In genomic region chr22:33526434-33527107, GRCh38 we compare ENCODE assay signal across 25 cellular contexts.
DNase-seq lines count a peak whose midpoint lies in the region; ATAC-seq, FAIRE-seq and TF ChIP-seq lines count a peak whose summit lies in the region.
"Had no signal": no experiment of that assay in that cellular context is flagged by ENCODE, and none has a peak within 500 bp of the region (broad histone marks: within the 10 kb centered on the region; RNA-seq: fewer than 3 reads in every experiment).

No MANE protein-coding gene starts in this region.

- H3K4me3 Mint-ChIP-seq in nephron: no peak overlapping the region
- H3K4me3 Mint-ChIP-seq: CD14-positive monocyte; CD4-positive, alpha-beta T cell; CD8-positive, alpha-beta memory T cell; HFFc6 had no signal

- no peak overlapping the region for H3K9ac ChIP-seq in HepG2 (ENCODE audit: insufficient read depth, low read depth, low read length)
- H3K9ac ChIP-seq: BLaER1 treated with 17β-estradiol and CSF1 and Interleukin-3, amounts not matched to agents 10 nM and 100 nM had no signal

- H3K4me2 ChIP-seq in HepG2 (ENCODE audit: low read depth, low read length): no peak overlapping the region

- H3K4me3 ChIP-seq in HepG2 (replicated peaks in 1 of 3; ENCODE audit: insufficient read depth in 1 of 3, low read depth in 2 of 3, low read length in 3 of 3) (no peak overlapping the region), right lobe of liver (no peak overlapping the region), upper lobe of right lung (no peak overlapping the region)
- H3K4me3 ChIP-seq: BLaER1 treated with 17β-estradiol and CSF1 and Interleukin-3, amounts not matched to agents 10 nM and 100 nM; HAP-1 had no signal

- H3K9me3 ChIP-seq in HepG2 (ENCODE audit: low read length) (no peaks in the 10 kb centered on the region), right lobe of liver (no peaks in the 10 kb centered on the region), upper lobe of right lung (no peaks in the 10 kb centered on the region)
- H3K9me3 ChIP-seq: BE2C, HAP-1 had no signal

- TF ChIP-seq CTCF in HepG2 (CRISPR knock-in tag; IDR thresholded peaks at IDR 0.05) (no peak), right lobe of liver (IDR thresholded peaks at IDR 0.05) (no peak), nephron (IDR thresholded peaks at IDR 0.05; ENCODE audit: unreplicated experiment in 3 of 3) (no peak), upper lobe of right lung (IDR thresholded peaks at IDR 0.05) (no peak)

- ATAC-seq in HepG2 (no peak), right lobe of liver (no peak), upper lobe of right lung (no peak), HG02938 (IDR thresholded peaks at IDR 0.05; ENCODE audit: unreplicated experiment) (no peak)

- H3K79me2 ChIP-seq in HepG2 (ENCODE audit: insufficient read depth, low read length): no peaks in the 10 kb centered on the region

- CTCF ChIA-PET in HepG2 (lab: Yijun Ruan, JAX; ENCODE audit: low intra/inter-chr PET ratio, low total read pairs): no interaction called here

- DNase-seq in HepG2 (ENCODE audit: low spot score) (no peak), right lobe of liver (no peak), upper lobe of right lung (no peak), NCI-H1436 (lab: John Stamatoyannopoulos, UW) (no peak)
- DNase-seq in activated naive CD4-positive, alpha-beta T cell (lab: John Stamatoyannopoulos, UW): no peak
- DNase-seq: BE2C; Calu3; CD4-positive, alpha-beta T cell; CD8-positive, alpha-beta memory T cell; DMS53; DMS79 treated with DMSO at 0.1 percent for 48 hours; GF-D8; GOT3; HFFc6 had no signal

- TF ChIP-seq EP300 in HepG2 (IDR thresholded peaks at IDR 0.05; ENCODE audit: low read depth in 2 of 2, low read length in 2 of 2) (no peak), HepG2 (CRISPR knock-in tag; IDR thresholded peaks at IDR 0.05; ENCODE audit: borderline replicate concordance) (no peak)

- intact Hi-C loops in HepG2 (cut with micrococcal nuclease; ENCODE audit: unreplicated experiment) (no loop called here), right lobe of liver (cut with DNase I) (loop anchor here (10.0 kb wide), 1 partner anchor 48 kb away; no protein-coding TSS in a partner anchor), upper lobe of right lung (cut with DNase I) (no loop called here)

- no peak for TF ChIP-seq RAD21 in HepG2 (CRISPR knock-in tag; IDR thresholded peaks at IDR 0.05)

- no peak for TF ChIP-seq POLR2A in HepG2 (IDR thresholded peaks at IDR 0.05; ENCODE audit: insufficient read depth in 1 of 2, low read depth in 2 of 2, low read length in 2 of 2)
- no peak for TF ChIP-seq POLR2A in right lobe of liver (IDR thresholded peaks at IDR 0.05)

- peaks cover 4% of the 10 kb centered on the region for H3K36me3 Mint-ChIP-seq in nephron (ENCODE audit: low read depth)
- H3K36me3 Mint-ChIP-seq: CD14-positive monocyte; CD8-positive, alpha-beta memory T cell had no signal

- H3K27me3 ChIP-seq in HepG2 (ENCODE audit: control insufficient read depth in 1 of 2, insufficient read depth in 2 of 2, low read length in 2 of 2) (no peaks in the 10 kb centered on the region), right lobe of liver (no peaks in the 10 kb centered on the region), upper lobe of right lung (no peaks in the 10 kb centered on the region)
- H3K27me3 ChIP-seq: BE2C; BLaER1 treated with 17β-estradiol and CSF1 and Interleukin-3, amounts not matched to agents 10 nM and 100 nM had no signal

- no peaks in the 10 kb centered on the region for H3K27me3 Mint-ChIP-seq in nephron (ENCODE audit: low read depth)
- H3K27me3 Mint-ChIP-seq: CD4-positive, alpha-beta T cell; CD8-positive, alpha-beta memory T cell had no signal

- FAIRE-seq in HepG2 (lab: Jason Lieb, UNC) (no peak), islet of Langerhans (lab: Jason Lieb, UNC) (peak; percentile 75)
- FAIRE-seq: A204.1, GM12891, GM18507, H54 had no signal

- no peaks in the 10 kb centered on the region for H4K20me1 ChIP-seq in HepG2 (ENCODE audit: insufficient read depth, low read length)
- H4K20me1 ChIP-seq: BLaER1 treated with 17β-estradiol and CSF1 and Interleukin-3, amounts not matched to agents 10 nM and 100 nM had no signal

- BruUV-seq in HepG2 (replicated peaks; lab: Mats Ljungman, UMichigan): no TSS peak

- no peak overlapping the region for H2AFZ ChIP-seq in HepG2 (ENCODE audit: low read length)

- POLR2A ChIA-PET in HepG2 (lab: Yijun Ruan, JAX): interaction anchor here (3.3 kb wide), 1 partner anchor 13 kb away, joined by 23 read pairs; no protein-coding TSS in a partner anchor

- H3K9me3 Mint-ChIP-seq in nephron: no peaks in the 10 kb centered on the region

- H3K27ac Mint-ChIP-seq in nephron: peak overlapping the region in 2 of 3 experiments; percentile 18 to 58
- H3K27ac Mint-ChIP-seq: CD14-positive monocyte; CD4-positive, alpha-beta T cell; CD8-positive, alpha-beta memory T cell; HFFc6 had no signal

- H3K27ac ChIP-seq in HepG2 (ENCODE audit: extremely low read length, insufficient read depth, low read length) (peak overlapping the region; percentile 19), right lobe of liver (no peak overlapping the region), upper lobe of right lung (no peak overlapping the region)
- H3K27ac ChIP-seq: 22Rv1; BLaER1 treated with 17β-estradiol and CSF1 and Interleukin-3, amounts not matched to agents 10 nM and 100 nM had no signal

- in situ Hi-C loops in HepG2 (cut with HindIII; ENCODE audit: extremely low pct_ligation_motif_present, low pct_unique_long_range_greater_than_20kb): no loop called here

- 99% methylated on average over 12 of the region's 12 CpGs for WGBS in HepG2 (ENCODE audit: low lambda C conversion rate)
- WGBS in right lobe of liver (ENCODE audit: insufficient coverage, low coverage, low lambda C conversion rate, missing lambda C conversion rate): 78% methylated on average over 11 of the region's 12 CpGs

- peaks cover 7% of the 10 kb centered on the region for H3K4me1 Mint-ChIP-seq in nephron
- H3K4me1 Mint-ChIP-seq: CD14-positive monocyte had no signal

- H3K4me1 ChIP-seq in HepG2 (ENCODE audit: insufficient read depth, low read length): peaks cover 69% of the 10 kb centered on the region
- H3K4me1 ChIP-seq in right lobe of liver: peaks cover 0 to 13% (median 4%) of the 10 kb centered on the region in 4 donors
- no peaks in the 10 kb centered on the region for H3K4me1 ChIP-seq in upper lobe of right lung
- H3K4me1 ChIP-seq: BE2C, HAP-1 had no signal

- H3K36me3 ChIP-seq in HepG2 (replicated peaks in 1 of 2; ENCODE audit: control insufficient read depth in 1 of 2, insufficient read depth in 2 of 2, low read length in 2 of 2) (no peaks in the 10 kb centered on the region), right lobe of liver (no peaks in the 10 kb centered on the region), upper lobe of right lung (no peaks in the 10 kb centered on the region)
- H3K36me3 ChIP-seq: BE2C, HAP-1 had no signal

TF ChIP-seq in HepG2, 621 proteins besides CTCF, POLR2A, EP300 and RAD21 (continues in another document):
- TF ChIP-seq PCBP1 (IDR thresholded peaks at IDR 0.05; ENCODE audit: borderline replicate concordance, low read depth, low read length) (no peak), ZNF704 (CRISPR knock-in tag; IDR thresholded peaks at IDR 0.05; ENCODE audit: borderline replicate concordance) (no peak), EED (CRISPR knock-in tag; IDR thresholded peaks at IDR 0.05) (no peak), ZBTB46 (CRISPR knock-in tag; IDR thresholded peaks at IDR 0.05; ENCODE audit: borderline replicate concordance) (no peak), MEIS1 (CRISPR knock-in tag; IDR thresholded peaks at IDR 0.05; ENCODE audit: borderline replicate concordance) (no peak), CHD4 (IDR thresholded peaks at IDR 0.05; ENCODE audit: borderline replicate concordance, low read length) (no peak), HMGA1 (CRISPR knock-in tag; conservative IDR thresholded peaks at IDR 0.05) (no peak), ZNF503 (CRISPR knock-in tag; IDR thresholded peaks at IDR 0.05) (no peak), HNRNPL (IDR thresholded peaks at IDR 0.05; ENCODE audit: low read depth, low read length) (no peak), GLI4 (CRISPR knock-in tag; IDR thresholded peaks at IDR 0.05; ENCODE audit: borderline replicate concordance) (no peak), ZNF746 (CRISPR knock-in tag; IDR thresholded peaks at IDR 0.05) (no peak), ZNF317 (CRISPR knock-in tag; IDR thresholded peaks at IDR 0.05) (no peak)

Comparison
In these comparisons a context has a peak if more than half of its experiments do, and no peak if none do; other contexts are left out.
1. intact Hi-C loops: an anchor here in right lobe of liver (10.0 kb wide); none called in HepG2 and upper lobe of right lung.